20 cellular contexts compared by ENCODE assay signal in the genomic region with DNA sequence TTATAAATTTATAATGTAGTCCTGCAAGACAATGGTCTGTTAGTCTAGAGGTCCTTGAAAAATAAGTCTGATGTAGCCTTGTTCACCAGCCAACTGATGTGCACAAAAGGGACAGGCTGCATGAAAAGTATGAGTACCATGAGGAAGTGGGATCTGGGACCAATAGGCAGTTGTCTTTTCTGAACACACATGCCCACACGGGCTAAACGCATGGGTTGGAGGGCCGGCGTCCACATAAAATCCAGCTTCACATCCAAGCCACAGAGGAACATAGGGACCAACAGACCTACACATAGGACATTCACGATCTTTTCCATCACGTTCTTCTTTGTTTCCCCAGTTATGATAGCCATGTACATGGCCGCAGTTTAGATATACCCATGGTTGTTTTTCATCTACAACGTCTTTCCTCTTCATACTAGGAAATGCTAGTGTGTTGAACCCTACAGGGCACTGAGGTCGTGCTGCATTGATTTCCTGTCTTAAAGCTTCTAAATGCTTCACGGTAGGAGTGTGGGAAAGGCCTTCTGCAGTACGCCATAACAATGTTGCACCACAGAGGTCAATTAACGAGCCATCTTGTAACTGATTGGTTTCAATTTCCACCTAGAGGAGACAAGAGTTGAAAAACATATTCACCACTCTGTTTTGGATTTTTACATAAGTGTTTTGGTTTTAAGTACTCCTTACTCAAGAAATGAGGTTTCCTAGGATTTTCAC.
"Had no signal": no experiment of that assay in that cellular context is flagged by ENCODE, and none has a peak within 500 bp of the region (broad histone marks: within the 10 kb centered on the region; RNA-seq: fewer than 3 reads in every experiment).

No MANE protein-coding gene starts in this region.

- H3K4me1 Mint-ChIP-seq: nephron progenitor cell had no signal

- H3K4me3 ChIP-seq: ascending aorta, coronary artery, left lung, prostate gland, transverse colon, uterus had no signal

- H3K4me3 Mint-ChIP-seq: activated CD4-positive, alpha-beta memory T cell treated with anti-CD3 and anti-CD28 coated beads for 36 hours; activated T-helper 17 cell treated with anti-CD3 and anti-CD28 coated beads, Interleukin-2, amount 50 U/mL, for 72 hours; nephron progenitor cell had no signal

- DNase-seq: activated CD4-positive, alpha-beta memory T cell treated with anti-CD3 and anti-CD28 coated beads for 36 hours; activated CD4-positive, alpha-beta T cell treated with anti-CD3 and anti-CD28 coated beads for 4 hours; activated naive CD4-positive, alpha-beta T cell treated with Interleukin-2 at 50 U/mL for 16 hours; activated T-cell treated with anti-CD3 and anti-CD28 coated beads for 4 hours; head of caudate nucleus; left lung; nephron progenitor cell; occipital lobe; stimulated activated CD4-positive, alpha-beta T cell treated with anti-CD3 and anti-CD28 coated beads, Interleukin-2, amount 100 ng/mL, for 24 hours; stimulated activated naive CD8-positive, alpha-beta T cell treated with anti-CD3 and anti-CD28 coated beads, Interleukin-15, Interleukin-2, amounts not matched to agents 100 U/mL and 50 U/mL, for 24 hours; T-helper 2 cell; transverse colon; uterus had no signal

- FAIRE-seq: endometrium, frontal cortex had no signal

- H3K27me3 ChIP-seq: ascending aorta, left lung, transverse colon, uterus had no signal

- H3K27me3 Mint-ChIP-seq: activated CD4-positive, alpha-beta memory T cell treated with anti-CD3 and anti-CD28 coated beads for 36 hours; activated T-helper 17 cell treated with anti-CD3 and anti-CD28 coated beads, Interleukin-2, amount 50 U/mL, for 72 hours had no signal

- H3K36me3 ChIP-seq: uterus had no signal

- H3K9me3 Mint-ChIP-seq: activated CD4-positive, alpha-beta memory T cell treated with anti-CD3 and anti-CD28 coated beads for 36 hours; activated T-helper 17 cell treated with anti-CD3 and anti-CD28 coated beads, Interleukin-2, amount 50 U/mL, for 72 hours had no signal

- H3K27ac ChIP-seq: ascending aorta, coronary artery, left lung, prostate gland, transverse colon, uterus had no signal

- ATAC-seq: activated T-helper 17 cell treated with anti-CD3 and anti-CD28 coated beads, Interleukin-2, amount 50 U/mL, for 72 hours; left lung; right cardiac atrium; stimulated activated naive CD8-positive, alpha-beta T cell treated with anti-CD3 and anti-CD28 coated beads, Interleukin-15, Interleukin-2, amounts not matched to agents 100 U/mL and 50 U/mL, for 24 hours had no signal

- H3K27ac Mint-ChIP-seq: activated CD4-positive, alpha-beta memory T cell treated with anti-CD3 and anti-CD28 coated beads for 36 hours; activated T-helper 17 cell treated with anti-CD3 and anti-CD28 coated beads, Interleukin-2, amount 50 U/mL, for 72 hours; nephron progenitor cell had no signal

- H3K4me1 ChIP-seq: ascending aorta, prostate gland, transverse colon, uterus had no signal

- H3K9me3 ChIP-seq: ascending aorta, left lung, prostate gland, transverse colon, uterus had no signal
